Comparison of ENCODE assay signal across 1 cellular context in the genomic region with DNA sequence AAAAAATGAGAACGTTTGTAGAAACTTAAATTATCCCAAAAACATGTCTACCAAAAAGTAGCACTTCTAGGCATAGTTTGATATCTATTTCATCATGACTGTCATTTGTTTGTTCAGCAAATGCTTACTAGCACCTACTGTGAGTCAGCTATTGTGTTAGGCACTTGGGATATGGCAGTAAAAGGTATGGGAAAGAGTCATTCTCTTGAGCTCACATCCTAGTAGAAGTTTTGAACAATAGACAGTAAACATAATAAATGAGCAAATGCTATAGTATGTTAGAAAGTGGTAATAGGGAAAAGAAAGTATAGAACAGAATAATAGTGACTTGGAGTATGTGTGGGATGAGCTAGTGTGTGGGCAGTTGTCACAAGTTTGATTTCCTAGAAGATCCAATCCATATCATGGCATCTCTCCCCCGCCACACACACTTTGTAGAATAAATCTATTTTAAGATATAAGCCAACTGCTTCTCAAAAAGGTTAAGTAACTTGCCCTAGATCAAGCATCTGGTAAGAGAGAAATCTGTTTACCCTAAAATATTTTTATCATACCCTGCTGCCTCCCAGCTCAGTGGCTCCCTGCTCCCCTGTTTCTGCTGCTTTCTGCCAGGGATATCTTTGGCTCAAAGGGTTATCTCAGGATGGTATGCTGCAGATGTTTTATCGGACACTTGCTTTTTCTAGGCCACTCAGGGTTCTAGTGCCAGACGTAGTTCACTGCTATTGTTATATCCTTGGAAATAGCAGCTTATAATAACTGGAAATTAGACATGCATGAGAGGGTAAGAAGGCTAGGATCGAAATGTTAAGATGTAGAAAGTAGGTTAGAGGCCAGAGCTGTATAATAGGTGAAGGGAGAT.
TF ChIP-seq lines count a peak whose summit lies in the region.

No MANE protein-coding gene starts in this region.

TF ChIP-seq in HepG2, 621 proteins besides CTCF, POLR2A, EP300 and RAD21:
- TF ChIP-seq, protein P1, sequence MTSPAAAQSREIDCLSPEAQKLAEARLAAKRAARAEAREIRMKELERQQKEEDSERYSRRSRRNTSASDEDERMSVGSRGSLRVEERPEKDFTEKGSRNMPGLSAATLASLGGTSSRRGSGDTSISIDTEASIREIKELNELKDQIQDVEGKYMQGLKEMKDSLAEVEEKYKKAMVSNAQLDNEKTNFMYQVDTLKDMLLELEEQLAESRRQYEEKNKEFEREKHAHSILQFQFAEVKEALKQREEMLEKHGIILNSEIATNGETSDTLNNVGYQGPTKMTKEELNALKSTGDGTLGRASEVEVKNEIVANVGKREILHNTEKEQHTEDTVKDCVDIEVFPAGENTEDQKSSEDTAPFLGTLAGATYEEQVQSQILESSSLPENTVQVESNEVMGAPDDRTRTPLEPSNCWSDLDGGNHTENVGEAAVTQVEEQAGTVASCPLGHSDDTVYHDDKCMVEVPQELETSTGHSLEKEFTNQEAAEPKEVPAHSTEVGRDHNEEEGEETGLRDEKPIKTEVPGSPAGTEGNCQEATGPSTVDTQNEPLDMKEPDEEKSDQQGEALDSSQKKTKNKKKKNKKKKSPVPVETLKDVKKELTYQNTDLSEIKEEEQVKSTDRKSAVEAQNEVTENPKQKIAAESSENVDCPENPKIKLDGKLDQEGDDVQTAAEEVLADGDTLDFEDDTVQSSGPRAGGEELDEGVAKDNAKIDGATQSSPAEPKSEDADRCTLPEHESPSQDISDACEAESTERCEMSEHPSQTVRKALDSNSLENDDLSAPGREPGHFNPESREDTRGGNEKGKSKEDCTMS (CRISPR knock-in tag; conservative IDR thresholded peaks at IDR 0.05), result no peak
- TF ChIP-seq ZNF136 (CRISPR knock-in tag; IDR thresholded peaks at IDR 0.05; ENCODE audit: low read depth), result no peak
- no peak for TF ChIP-seq TCF7L2 (IDR thresholded peaks at IDR 0.05; ENCODE audit: low read depth, low read length)
- TF ChIP-seq, protein P2, sequence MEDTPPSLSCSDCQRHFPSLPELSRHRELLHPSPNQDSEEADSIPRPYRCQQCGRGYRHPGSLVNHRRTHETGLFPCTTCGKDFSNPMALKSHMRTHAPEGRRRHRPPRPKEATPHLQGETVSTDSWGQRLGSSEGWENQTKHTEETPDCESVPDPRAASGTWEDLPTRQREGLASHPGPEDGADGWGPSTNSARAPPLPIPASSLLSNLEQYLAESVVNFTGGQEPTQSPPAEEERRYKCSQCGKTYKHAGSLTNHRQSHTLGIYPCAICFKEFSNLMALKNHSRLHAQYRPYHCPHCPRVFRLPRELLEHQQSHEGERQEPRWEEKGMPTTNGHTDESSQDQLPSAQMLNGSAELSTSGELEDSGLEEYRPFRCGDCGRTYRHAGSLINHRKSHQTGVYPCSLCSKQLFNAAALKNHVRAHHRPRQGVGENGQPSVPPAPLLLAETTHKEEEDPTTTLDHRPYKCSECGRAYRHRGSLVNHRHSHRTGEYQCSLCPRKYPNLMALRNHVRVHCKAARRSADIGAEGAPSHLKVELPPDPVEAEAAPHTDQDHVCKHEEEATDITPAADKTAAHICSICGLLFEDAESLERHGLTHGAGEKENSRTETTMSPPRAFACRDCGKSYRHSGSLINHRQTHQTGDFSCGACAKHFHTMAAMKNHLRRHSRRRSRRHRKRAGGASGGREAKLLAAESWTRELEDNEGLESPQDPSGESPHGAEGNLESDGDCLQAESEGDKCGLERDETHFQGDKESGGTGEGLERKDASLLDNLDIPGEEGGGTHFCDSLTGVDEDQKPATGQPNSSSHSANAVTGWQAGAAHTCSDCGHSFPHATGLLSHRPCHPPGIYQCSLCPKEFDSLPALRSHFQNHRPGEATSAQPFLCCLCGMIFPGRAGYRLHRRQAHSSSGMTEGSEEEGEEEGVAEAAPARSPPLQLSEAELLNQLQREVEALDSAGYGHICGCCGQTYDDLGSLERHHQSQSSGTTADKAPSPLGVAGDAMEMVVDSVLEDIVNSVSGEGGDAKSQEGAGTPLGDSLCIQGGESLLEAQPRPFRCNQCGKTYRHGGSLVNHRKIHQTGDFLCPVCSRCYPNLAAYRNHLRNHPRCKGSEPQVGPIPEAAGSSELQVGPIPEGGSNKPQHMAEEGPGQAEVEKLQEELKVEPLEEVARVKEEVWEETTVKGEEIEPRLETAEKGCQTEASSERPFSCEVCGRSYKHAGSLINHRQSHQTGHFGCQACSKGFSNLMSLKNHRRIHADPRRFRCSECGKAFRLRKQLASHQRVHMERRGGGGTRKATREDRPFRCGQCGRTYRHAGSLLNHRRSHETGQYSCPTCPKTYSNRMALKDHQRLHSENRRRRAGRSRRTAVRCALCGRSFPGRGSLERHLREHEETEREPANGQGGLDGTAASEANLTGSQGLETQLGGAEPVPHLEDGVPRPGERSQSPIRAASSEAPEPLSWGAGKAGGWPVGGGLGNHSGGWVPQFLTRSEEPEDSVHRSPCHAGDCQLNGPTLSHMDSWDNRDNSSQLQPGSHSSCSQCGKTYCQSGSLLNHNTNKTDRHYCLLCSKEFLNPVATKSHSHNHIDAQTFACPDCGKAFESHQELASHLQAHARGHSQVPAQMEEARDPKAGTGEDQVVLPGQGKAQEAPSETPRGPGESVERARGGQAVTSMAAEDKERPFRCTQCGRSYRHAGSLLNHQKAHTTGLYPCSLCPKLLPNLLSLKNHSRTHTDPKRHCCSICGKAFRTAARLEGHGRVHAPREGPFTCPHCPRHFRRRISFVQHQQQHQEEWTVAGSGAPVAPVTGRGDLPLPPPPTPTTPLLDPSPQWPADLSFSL (CRISPR knock-in tag; IDR thresholded peaks at IDR 0.05), result no peak
- TF ChIP-seq PRDM10 (CRISPR knock-in tag; IDR thresholded peaks at IDR 0.05; ENCODE audit: low read depth), result no peak
- TF ChIP-seq GZF1 (CRISPR knock-in tag; IDR thresholded peaks at IDR 0.05), result no peak
- TF ChIP-seq PRPF4 (IDR thresholded peaks at IDR 0.05; ENCODE audit: low read depth, low read length, poor library complexity, severe bottlenecking), result no peak
- no peak for TF ChIP-seq FOXM1 (CRISPR knock-in tag; IDR thresholded peaks at IDR 0.05)
- TF ChIP-seq JDP2 (CRISPR knock-in tag; IDR thresholded peaks at IDR 0.05; ENCODE audit: borderline replicate concordance), result no peak
TF ChIP-seq in HepG2: peak in this region for 0.
